In the genomic region with DNA sequence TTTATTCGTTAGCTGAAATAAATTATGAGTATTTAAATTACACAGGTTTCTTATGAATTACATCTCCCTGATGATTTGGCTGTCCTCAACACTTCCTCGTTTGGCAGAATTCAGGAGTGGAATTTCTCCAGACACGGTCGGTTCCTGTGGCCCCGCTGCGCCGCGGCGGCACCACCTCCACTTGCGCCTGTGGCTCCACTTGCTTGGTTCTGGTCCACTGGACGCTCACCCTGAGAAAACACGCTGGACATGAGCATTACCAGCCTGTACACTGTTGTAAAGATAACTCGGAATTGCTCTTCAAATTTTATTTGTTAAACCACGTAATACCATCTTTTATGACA, we compare ENCODE assay signal across 7 cellular contexts.
DNase-seq lines count a peak whose midpoint lies in the region; ATAC-seq, FAIRE-seq and TF ChIP-seq lines count a peak whose summit lies in the region.

No MANE protein-coding gene starts in this region.

- no peak overlapping the region for H3K27ac ChIP-seq in small intestine (ENCODE audit: low read depth in 1 of 2, low read length in 1 of 2)

- intact Hi-C loops in left ventricle myocardium superior (cut with micrococcal nuclease): no loop called here

- H3K27me3 ChIP-seq in small intestine (ENCODE audit: control insufficient read depth in 2 of 2, insufficient read depth in 2 of 2, low read length in 2 of 2): no peaks in the 10 kb centered on the region

- peaks cover 0 to 3% of the 10 kb centered on the region in 2 donors for H3K4me1 ChIP-seq in small intestine (ENCODE audit: control insufficient read depth in 2 of 2, insufficient read depth in 1 of 2, low read depth in 1 of 2, low read length in 1 of 2)

- TF ChIP-seq CTCF in WI38 (IDR thresholded peaks at IDR 0.05; ENCODE audit: low read depth, low read length): no peak

- no peaks in the 10 kb centered on the region for H3K9me3 ChIP-seq in small intestine (ENCODE audit: control insufficient read depth, low read depth)

- DNase-seq in left ventricle myocardium superior (no peak), small intestine (no peak), NCI-H526 (lab: John Stamatoyannopoulos, UW) (no peak), RKO (ENCODE audit: low spot score) (no peak)

- FAIRE-seq in small intestine (lab: Jason Lieb, UNC): no peak

- 3 to 5% (median 4%) methylated on average over 14 of the region's 14 CpGs for WGBS in small intestine, 3 donors

- ATAC-seq in GM19023 (IDR thresholded peaks at IDR 0.05; ENCODE audit: unreplicated experiment): peak; percentile 24
- peak; percentile 33 for ATAC-seq in HG02885 (IDR thresholded peaks at IDR 0.05; ENCODE audit: poor library complexity, unreplicated experiment)
- ATAC-seq in left ventricle myocardium superior: peak; percentile 58

- no peaks in the 10 kb centered on the region for H3K36me3 ChIP-seq in small intestine (ENCODE audit: control insufficient read depth in 2 of 2, insufficient read depth in 2 of 2, low read length in 2 of 2)

- H3K4me3 ChIP-seq in WI38 (ENCODE audit: low read depth, low read length) (peak overlapping the region; percentile 88), small intestine (ENCODE audit: low read depth in 1 of 2, low read length in 2 of 2) (peak overlapping the region; percentile 33 to 74)
